Comparison of ENCODE assay signal across 23 cellular contexts in genomic region chr17:40978752-40979151, GRCh38. TPM values are rescaled to one million over a fixed set of nuclear protein-coding genes. Genes with fewer than 3 reads are reported as not detected.
"Had no signal": no experiment of that assay in that cellular context is flagged by ENCODE, and none has a peak within 500 bp of the region (broad histone marks: within the 10 kb centered on the region; RNA-seq: fewer than 3 reads in every experiment).

No MANE protein-coding gene starts in this region.

- ATAC-seq: activated CD8-positive, alpha-beta T cell treated with anti-CD3 and anti-CD28 coated beads, Interleukin-2, amount 10 ng/mL, durations not matched to agents 7 days and 5 days; right cardiac atrium; WTC11 had no signal

- H3K9me3 ChIP-seq: esophagus squamous epithelium, upper lobe of left lung had no signal

- H3K4me1 ChIP-seq: upper lobe of left lung had no signal

- H3K27ac ChIP-seq: esophagus squamous epithelium, upper lobe of left lung had no signal

- DNase-seq: activated CD4-positive, alpha-beta T cell treated with anti-CD3 and anti-CD28 coated beads, Interleukin-2, amount 10 ng/mL, durations not matched to agents 24 days and 14 days; activated CD8-positive, alpha-beta memory T cell treated with anti-CD3 and anti-CD28 coated beads, Interleukin-2, amount 50 U/mL, for 4 hours; activated CD8-positive, alpha-beta T cell treated with anti-CD3 and anti-CD28 coated beads, Interleukin-2, amount 10 ng/mL, durations not matched to agents 7 days and 5 days; activated effector memory CD4-positive, alpha-beta T cell treated with anti-CD3 and anti-CD28 coated beads, Interleukin-2, amount 50 U/mL, for 16 hours; activated T-cell treated with anti-CD3 and anti-CD28 coated beads, Interleukin-2, amount 50 U/mL, for 48 hours; central memory CD4-positive, alpha-beta T cell; cortex of kidney; effector CD4-positive, alpha-beta T cell; esophagus squamous epithelium; foreskin fibroblast; hippocampal formation; kidney glomerular epithelial cell; naive B cell; small intestine; stimulated activated CD4-positive, alpha-beta T cell treated with anti-CD3 and anti-CD28 coated beads, Interleukin-4, amount 100 ng/mL, for 24 hours; stimulated activated naive CD4-positive, alpha-beta T cell had no signal

- FAIRE-seq: small intestine, TTC549 had no signal

- H3K27me3 ChIP-seq: upper lobe of left lung had no signal

- H3K36me3 ChIP-seq: esophagus squamous epithelium, upper lobe of left lung had no signal

- H3K4me3 ChIP-seq: esophagus squamous epithelium, upper lobe of left lung had no signal

RNA-seq across cellular contexts. Expression of gene KRT40, which starts 5.4 kb away (rescaled TPM):
- total RNA-seq: activated CD4-positive, alpha-beta T cell treated with anti-CD3 and anti-CD28 coated beads, Interleukin-2, amount 10 ng/mL, durations not matched to agents 24 days and 14 days; activated CD8-positive, alpha-beta T cell treated with anti-CD3 and anti-CD28 coated beads, Interleukin-2, amount 10 ng/mL, durations not matched to agents 7 days and 5 days; posterior vena cava; right cardiac atrium; subcutaneous adipose tissue; T-helper 2 cell treated with Interferon-gamma antibody and Interleukin-4, amounts not matched to agents 100 ng/mL and 5 ng/mL, for 36 hours; WTC11 had no signal
- polyA plus RNA-seq: right cardiac atrium had no signal

RNA-seq across cellular contexts. Expression of gene KRT39, which starts 12.0 kb away (rescaled TPM):
- total RNA-seq: activated CD4-positive, alpha-beta T cell treated with anti-CD3 and anti-CD28 coated beads, Interleukin-2, amount 10 ng/mL, durations not matched to agents 24 days and 14 days; activated CD8-positive, alpha-beta T cell treated with anti-CD3 and anti-CD28 coated beads, Interleukin-2, amount 10 ng/mL, durations not matched to agents 7 days and 5 days; esophagus squamous epithelium; posterior vena cava; right cardiac atrium; subcutaneous adipose tissue; T-helper 2 cell treated with Interferon-gamma antibody and Interleukin-4, amounts not matched to agents 100 ng/mL and 5 ng/mL, for 36 hours; upper lobe of left lung; WTC11 had no signal
- polyA plus RNA-seq: right cardiac atrium had no signal

RNA-seq across cellular contexts. Expression of gene KRTAP3-3, which starts 15.2 kb away (rescaled TPM):
- total RNA-seq: activated CD4-positive, alpha-beta T cell treated with anti-CD3 and anti-CD28 coated beads, Interleukin-2, amount 10 ng/mL, durations not matched to agents 24 days and 14 days; activated CD8-positive, alpha-beta T cell treated with anti-CD3 and anti-CD28 coated beads, Interleukin-2, amount 10 ng/mL, durations not matched to agents 7 days and 5 days; esophagus squamous epithelium; posterior vena cava; right cardiac atrium; subcutaneous adipose tissue; T-helper 2 cell treated with Interferon-gamma antibody and Interleukin-4, amounts not matched to agents 100 ng/mL and 5 ng/mL, for 36 hours; upper lobe of left lung; WTC11 had no signal
- polyA plus RNA-seq: right cardiac atrium, small intestine had no signal

RNA-seq across cellular contexts. Expression of gene KRTAP3-2, which starts 21.0 kb away (rescaled TPM):
- total RNA-seq: activated CD4-positive, alpha-beta T cell treated with anti-CD3 and anti-CD28 coated beads, Interleukin-2, amount 10 ng/mL, durations not matched to agents 24 days and 14 days; activated CD8-positive, alpha-beta T cell treated with anti-CD3 and anti-CD28 coated beads, Interleukin-2, amount 10 ng/mL, durations not matched to agents 7 days and 5 days; posterior vena cava; right cardiac atrium; subcutaneous adipose tissue; T-helper 2 cell treated with Interferon-gamma antibody and Interleukin-4, amounts not matched to agents 100 ng/mL and 5 ng/mL, for 36 hours; upper lobe of left lung; WTC11 had no signal
- polyA plus RNA-seq: right cardiac atrium, small intestine had no signal

RNA-seq across cellular contexts. Expression of gene KRTAP3-1, which starts 30.2 kb away (rescaled TPM):
- total RNA-seq: activated CD4-positive, alpha-beta T cell treated with anti-CD3 and anti-CD28 coated beads, Interleukin-2, amount 10 ng/mL, durations not matched to agents 24 days and 14 days; activated CD8-positive, alpha-beta T cell treated with anti-CD3 and anti-CD28 coated beads, Interleukin-2, amount 10 ng/mL, durations not matched to agents 7 days and 5 days; esophagus squamous epithelium; posterior vena cava; right cardiac atrium; subcutaneous adipose tissue; T-helper 2 cell treated with Interferon-gamma antibody and Interleukin-4, amounts not matched to agents 100 ng/mL and 5 ng/mL, for 36 hours; upper lobe of left lung; WTC11 had no signal
- polyA plus RNA-seq: right cardiac atrium, small intestine had no signal
